In the genomic region with DNA sequence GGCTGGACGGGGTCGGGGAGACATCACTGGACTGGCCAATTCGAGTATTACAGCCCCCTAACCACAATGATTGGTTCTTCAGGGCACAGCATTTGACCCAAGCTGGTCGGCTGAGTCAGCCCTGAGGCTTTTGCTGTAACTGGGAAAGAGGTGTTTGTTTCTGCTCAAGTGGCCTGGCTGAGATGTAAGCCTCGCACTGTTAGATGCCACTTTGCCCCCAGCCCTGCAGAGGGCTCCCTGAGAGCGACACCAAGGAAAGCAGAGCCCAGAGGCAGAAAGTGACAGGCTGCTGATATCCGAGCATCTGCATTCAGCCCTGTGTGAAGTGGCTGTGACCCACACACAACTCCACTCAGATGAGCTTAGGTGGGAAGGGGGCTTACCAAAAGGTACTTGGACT, we compare ENCODE assay signal across 8 cellular contexts. TPM values are rescaled to one million over a fixed set of nuclear protein-coding genes. Genes with fewer than 3 reads are reported as not detected.
DNase-seq lines count a peak whose midpoint lies in the region; ATAC-seq, FAIRE-seq and TF ChIP-seq lines count a peak whose summit lies in the region.

No MANE protein-coding gene starts in this region.

- no peak overlapping the region for H2AFZ ChIP-seq in GM12878 (ENCODE audit: control insufficient read depth, low read depth, low read length)

- H3K4me3 ChIP-seq in GM12878 (no peak overlapping the region), lower lobe of right lung (no peak overlapping the region)

- H3K27ac ChIP-seq in GM12878 (ENCODE audit: control insufficient read depth, insufficient read depth) (no peak overlapping the region), lower lobe of right lung (no peak overlapping the region)

- FAIRE-seq in GM12878 (lab: Jason Lieb, UNC) = no peak

- H3K9ac ChIP-seq in GM12878 (ENCODE audit: control insufficient read depth, insufficient read depth, low read length) = no peak overlapping the region

- BruUV-seq in GM12878 (replicated peaks; lab: Mats Ljungman, UMichigan) = no TSS peak

- H4K20me1 ChIP-seq in GM12878 (ENCODE audit: control insufficient read depth, insufficient read depth) = no peaks in the 10 kb centered on the region

- peak; percentile 72 for TF ChIP-seq RAD21 in GM12878 (IDR thresholded peaks at IDR 0.05; ENCODE audit: insufficient read depth, low read depth, low read length)

- H3K4me1 ChIP-seq in GM12878 (ENCODE audit: control insufficient read depth, insufficient read depth, low read length) (no peaks in the 10 kb centered on the region), lower lobe of right lung (no peaks in the 10 kb centered on the region)

- H3K27me3 ChIP-seq in GM12878 (replicated peaks in 1 of 2; ENCODE audit: control insufficient read depth in 2 of 2, insufficient read depth in 2 of 2, low read length in 1 of 2) = no peaks in the 10 kb centered on the region
- H3K27me3 ChIP-seq in lower lobe of right lung (ENCODE audit: low read depth) = no peaks in the 10 kb centered on the region

- CTCF ChIA-PET in GM12878 (lab: Yijun Ruan, JAX) = no interaction called here

- H3K36me3 ChIP-seq in GM12878 (ENCODE audit: control insufficient read depth in 2 of 2, insufficient read depth in 2 of 2, low read length in 1 of 2) = peaks cover 0 to 7% of the 10 kb centered on the region in 2 experiments; a peak in 2 of 4 replicates
- H3K36me3 ChIP-seq in lower lobe of right lung = peaks cover 26% of the 10 kb centered on the region

- TF ChIP-seq CTCF in AG09319 (IDR thresholded peaks at IDR 0.05; ENCODE audit: low read depth, low read length) (peak; percentile 28), GM10266 (IDR thresholded peaks at IDR 0.05; ENCODE audit: control insufficient read depth, insufficient read depth, low read depth, missing control alignments) (peak; percentile 40), GM12878 (IDR thresholded peaks at IDR 0.05 in 2 of 3, conservative IDR thresholded peaks at IDR 0.05 in 1 of 3; ENCODE audit: control insufficient read depth in 2 of 3, extremely low read depth in 1 of 3, insufficient read depth in 1 of 3, low read depth in 3 of 3, low read length in 3 of 3) (peak; percentile 33 to 47 (median 46); a peak in 5 of 6 replicates), lower lobe of right lung (IDR thresholded peaks at IDR 0.05) (peak; percentile 21), omental fat pad (IDR thresholded peaks at IDR 0.05) (no peak)

- in situ Hi-C loops in GM12878 (cut with MboI) = no loop called here

- ATAC-seq in GM12878 (peak; percentile 79), lower lobe of right lung (peak; percentile 70 to 84), GM18907 (IDR thresholded peaks at IDR 0.05; ENCODE audit: unreplicated experiment) (no peak), omental fat pad (ENCODE audit: low FRiP score) (no peak)

- H3K79me2 ChIP-seq in GM12878 (ENCODE audit: control insufficient read depth, insufficient read depth, low read length) = no peaks in the 10 kb centered on the region

- H3K9me3 ChIP-seq in GM12878 (replicated peaks; ENCODE audit: control insufficient read depth, insufficient read depth, low read length) = no peaks in the 10 kb centered on the region
- no peaks in the 10 kb centered on the region for H3K9me3 ChIP-seq in lower lobe of right lung

- no peak for DNase-seq in AG09319 (ENCODE audit: extremely low read depth, low read depth)
- peak; percentile 48 for DNase-seq in GM10266 (ENCODE audit: extremely low spot score)
- DNase-seq in NCI-H2196 treated with DMSO at 0.1 percent for 48 hours (lab: John Stamatoyannopoulos, UW; ENCODE audit: unreplicated experiment) = peak; percentile 76
- no peak for DNase-seq in GM12878 (ENCODE audit: low read depth, low spot score)
- no peak for DNase-seq in lower lobe of right lung
- DNase-seq in omental fat pad (ENCODE audit: low spot score) = no peak
- no peak for DNase-seq in germinal center (ENCODE audit: low spot score)

- no peak for TF ChIP-seq POLR2A in GM12878 (IDR thresholded peaks at IDR 0.05; ENCODE audit: low read depth, low read length)

- 40% methylated on average over 7 of the region's 7 CpGs for WGBS in GM12878 (ENCODE audit: insufficient coverage, insufficient replicate concordance, low lambda C conversion rate, missing lambda C conversion rate)

- POLR2A ChIA-PET in GM12878 (lab: Charles Lee) = no interaction called here

- SMC1A ChIA-PET in GM12878 (lab: Charles Lee; ENCODE audit: uncharacterized antibody, unreplicated experiment) = no interaction called here

- H3K4me2 ChIP-seq in GM12878 (ENCODE audit: control insufficient read depth, insufficient read depth) = no peak overlapping the region

- TF ChIP-seq EP300 in GM12878 (IDR thresholded peaks at IDR 0.05; ENCODE audit: borderline replicate concordance in 1 of 2, control insufficient read depth in 1 of 2, low read depth in 2 of 2, low read length in 2 of 2) = no peak

- intact Hi-C loops in GM12878 (cut with micrococcal nuclease; ENCODE audit: unreplicated experiment) = no loop called here
- intact Hi-C loops in lower lobe of right lung (cut with DNase I) = no loop called here

- RAD21 ChIA-PET in GM12878 (lab: Charles Lee; ENCODE audit: unreplicated experiment) = no interaction called here

TF ChIP-seq in GM12878, 131 proteins besides CTCF, POLR2A, EP300 and RAD21:
- TF ChIP-seq MXI1 (IDR thresholded peaks at IDR 0.05; ENCODE audit: low read depth, low read length) (no peak), SMC3 (IDR thresholded peaks at IDR 0.05; ENCODE audit: borderline replicate concordance, low read length) (peak; percentile 33; the same call in 1 of the 2 replicates)

RNA-seq across cellular contexts. Expression of a gene that starts 19.4 kb away (rescaled TPM):
- total RNA-seq in GM12878 (2013; cell fraction: nucleolus; rRNA removed) = 81.3 and 83.1 TPM in 2 replicates
- 119 and 121 TPM in 2 replicates for total RNA-seq in GM12878 (2014; rRNA removed)
- total RNA-seq in GM12878 (2014; rRNA removed; fragmentation: Illumina TruSeq; extraction: Trizol) = 114 and 116 TPM in 2 replicates
- 142 and 149 TPM in 2 replicates for total RNA-seq in GM12878 (2021)
- polyA plus RNA-seq in GM12878 (2011; ENCODE audit: low read depth) = 250 TPM
- polyA plus RNA-seq in GM12878 (2011; rRNA removed) = 132 and 210 TPM in 2 replicates
- 267 and 311 TPM in 2 replicates for polyA plus RNA-seq in GM12878 (2011; cell fraction: cytosol; rRNA removed)
- polyA plus RNA-seq in GM12878 (2011; cell fraction: nucleus; rRNA removed) = 261 and 310 TPM in 2 replicates
- polyA plus RNA-seq in GM12878 (2012) = 202 and 229 TPM in 2 replicates
- polyA plus RNA-seq in GM12878 (2014; fragmentation: Illumina TruSeq; extraction: Trizol) = 143 and 148 TPM in 2 replicates
- 100 to 1,000 TPM; 159 to 205 TPM for polyA plus RNA-seq in GM12878 (2014; fragmentation: Nextera tagmentation; extraction: Ambion mirVana)
- polyA plus RNA-seq in GM12878 (2014; rRNA removed) = 129 and 130 TPM in 2 replicates
- polyA plus RNA-seq in GM12878 (2016; fragmentation: Nextera tagmentation; extraction: Ambion mirVana) = 100 to 1,000 TPM in 1 of 2 experiments, 10 to 100 TPM in 1; 90.4 to 101 TPM
- polyA minus RNA-seq in GM12878 (2011; rRNA and poly(A)+ RNA removed) = 253 and 261 TPM in 2 replicates
- 54.1 and 60.4 TPM in 2 replicates for polyA minus RNA-seq in GM12878 (2011; cell fraction: cytosol; rRNA and poly(A)+ RNA removed)
- 30.6 and 48.4 TPM in 2 replicates for polyA minus RNA-seq in GM12878 (2011; cell fraction: nucleus; rRNA and poly(A)+ RNA removed)
- 189 TPM for total RNA-seq in lower lobe of right lung
- total RNA-seq in omental fat pad = 100 to 1,000 TPM; 143 to 184 (median 163) TPM

RNA-seq across cellular contexts. Expression of a gene that starts 31.8 kb away (rescaled TPM):
- not detected in 2 replicates for total RNA-seq in GM12878 (2013; cell fraction: nucleolus; rRNA removed)
- total RNA-seq in GM12878 (2014; rRNA removed) (not detected in 2 replicates), GM12878 (2014; rRNA removed; fragmentation: Illumina TruSeq; extraction: Trizol) (not detected in 2 replicates), GM12878 (2021) (not detected in 2 replicates), lower lobe of right lung (not detected), omental fat pad (not detected)
- not detected for polyA plus RNA-seq in GM12878 (2011; ENCODE audit: low read depth)
- polyA plus RNA-seq in GM12878 (2011; rRNA removed) (not detected in 2 replicates), GM12878 (2014; fragmentation: Illumina TruSeq; extraction: Trizol) (not detected in 2 replicates), GM12878 (2014; fragmentation: Nextera tagmentation; extraction: Ambion mirVana) (not detected), GM12878 (2014; rRNA removed) (not detected in 2 replicates), GM12878 (2016; fragmentation: Nextera tagmentation; extraction: Ambion mirVana) (not detected)
- not detected in 2 replicates for polyA plus RNA-seq in GM12878 (2011; cell fraction: cytosol; rRNA removed)
- polyA plus RNA-seq in GM12878 (2011; cell fraction: nucleus; rRNA removed) = not detected in 2 replicates
- not detected in 2 replicates for polyA plus RNA-seq in GM12878 (2012)
- not detected in 2 replicates for polyA minus RNA-seq in GM12878 (2011; rRNA and poly(A)+ RNA removed)
- not detected in 2 replicates for polyA minus RNA-seq in GM12878 (2011; cell fraction: cytosol; rRNA and poly(A)+ RNA removed)
- polyA minus RNA-seq in GM12878 (2011; cell fraction: nucleus; rRNA and poly(A)+ RNA removed) = not detected in 2 replicates

RNA-seq across cellular contexts. Expression of a gene that starts 54.4 kb away (rescaled TPM):
- total RNA-seq in GM12878 (2013; cell fraction: nucleolus; rRNA removed) = 7.6 and 10.3 TPM in 2 replicates
- 3.1 and 3.5 TPM in 2 replicates for total RNA-seq in GM12878 (2014; rRNA removed)
- total RNA-seq in GM12878 (2014; rRNA removed; fragmentation: Illumina TruSeq; extraction: Trizol) = 2.0 and 2.1 TPM in 2 replicates
- 4.1 and 5.5 TPM in 2 replicates for total RNA-seq in GM12878 (2021)
- polyA plus RNA-seq in GM12878 (2011; ENCODE audit: low read depth) = 5.1 TPM
- polyA plus RNA-seq in GM12878 (2011; rRNA removed) = 7.4 and 12.5 TPM in 2 replicates
- polyA plus RNA-seq in GM12878 (2011; cell fraction: cytosol; rRNA removed) = 22.9 and 24.4 TPM in 2 replicates
- polyA plus RNA-seq in GM12878 (2011; cell fraction: nucleus; rRNA removed) = 36.0 and 72.8 TPM in 2 replicates
- polyA plus RNA-seq in GM12878 (2012) = 18.6 and 21.8 TPM in 2 replicates
- polyA plus RNA-seq in GM12878 (2014; fragmentation: Illumina TruSeq; extraction: Trizol) = 0.27 and 0.90 TPM in 2 replicates
- 1 to 10 TPM; 1.6 to 2.4 TPM for polyA plus RNA-seq in GM12878 (2014; fragmentation: Nextera tagmentation; extraction: Ambion mirVana)
- polyA plus RNA-seq in GM12878 (2014; rRNA removed) = 2.4 and 3.7 TPM in 2 replicates
- 1 to 10 TPM; 1.6 to 3.5 TPM for polyA plus RNA-seq in GM12878 (2016; fragmentation: Nextera tagmentation; extraction: Ambion mirVana)
- polyA minus RNA-seq in GM12878 (2011; rRNA and poly(A)+ RNA removed) = 5.4 and 11.1 TPM in 2 replicates
- 4.5 and 7.2 TPM in 2 replicates for polyA minus RNA-seq in GM12878 (2011; cell fraction: cytosol; rRNA and poly(A)+ RNA removed)
- polyA minus RNA-seq in GM12878 (2011; cell fraction: nucleus; rRNA and poly(A)+ RNA removed) = 5.3 and 6.0 TPM in 2 replicates
- 4.2 TPM for total RNA-seq in lower lobe of right lung
- 1 to 10 TPM; 2.5 to 7.4 (median 3.1) TPM for total RNA-seq in omental fat pad

Comparison
In these comparisons a context has a peak if more than half of its experiments do, and no peak if none do; other contexts are left out.
1. DNase-seq: peak in GM10266 (single experiment) and NCI-H2196 treated with DMSO at 0.1 percent for 48 hours (single experiment); none in AG09319 (single experiment), GM12878 (single experiment), lower lobe of right lung (single experiment), omental fat pad (single experiment) and germinal center (single experiment).
2. CTCF ChIP-seq: peak in AG09319 (single experiment), GM10266 (single experiment), GM12878 (3 of 3) and lower lobe of right lung (single experiment); none in omental fat pad (0 of 3).
3. ATAC-seq: peak in GM12878 (single experiment) and lower lobe of right lung (2 of 2); none in GM18907 (single experiment) and omental fat pad (single experiment).